1 cellular context compared by ENCODE assay signal in genomic region chr2:16508061-16508851, GRCh38.
TF ChIP-seq lines count a peak whose summit lies in the region.

No MANE protein-coding gene starts in this region.

TF ChIP-seq in HepG2, 621 proteins besides CTCF, POLR2A, EP300 and RAD21 (continued from another document and continues in another):
- TF ChIP-seq AHDC1 (CRISPR knock-in tag; IDR thresholded peaks at IDR 0.05; ENCODE audit: borderline replicate concordance) (no peak), KDM2A (CRISPR knock-in tag; IDR thresholded peaks at IDR 0.05; ENCODE audit: borderline replicate concordance, low read depth) (peak; percentile 72), ZNF550 (CRISPR knock-in tag; IDR thresholded peaks at IDR 0.05; ENCODE audit: borderline replicate concordance) (no peak), XRCC5 (optimal IDR thresholded peaks at IDR 0.05; ENCODE audit: low read length) (peak; percentile 61), AHR (CRISPR knock-in tag; IDR thresholded peaks at IDR 0.05) (peak; percentile 64; the same call in 1 of the 2 replicates), ZNF335 (CRISPR knock-in tag; IDR thresholded peaks at IDR 0.05) (no peak), ZNF687 (CRISPR knock-in tag; IDR thresholded peaks at IDR 0.05) (peak; percentile 40; the same call in 1 of the 2 replicates), SALL1 (CRISPR knock-in tag; IDR thresholded peaks at IDR 0.05) (peak; percentile 28; the same call in 1 of the 2 replicates), KDM3A (CRISPR knock-in tag; IDR thresholded peaks at IDR 0.05; ENCODE audit: low read depth) (0 out of 2 replicates have a peak, but pooled peaks have one; percentile 41), GABPB1 (CRISPR knock-in tag; IDR thresholded peaks at IDR 0.05) (peak; percentile 43; the same call in 1 of the 2 replicates), SRSF1 (optimal IDR thresholded peaks at IDR 0.05; ENCODE audit: low read depth, low read length) (no peak), ATM (IDR thresholded peaks at IDR 0.05; ENCODE audit: borderline replicate concordance) (no peak), CBX2 (IDR thresholded peaks at IDR 0.05; ENCODE audit: low read depth, low read length) (no peak), CBX2 (CRISPR knock-in tag; IDR thresholded peaks at IDR 0.05; ENCODE audit: low read depth) (no peak), YY1 (IDR thresholded peaks at IDR 0.05; ENCODE audit: insufficient read depth, insufficient replicate concordance, low read depth, low read length) (peak; percentile 20), ZNF691 (CRISPR knock-in tag; IDR thresholded peaks at IDR 0.05; ENCODE audit: borderline replicate concordance, low read depth) (no peak), ZNF280B (CRISPR knock-in tag; IDR thresholded peaks at IDR 0.05; ENCODE audit: borderline replicate concordance) (no peak), YEATS4 (CRISPR knock-in tag; IDR thresholded peaks at IDR 0.05; ENCODE audit: borderline replicate concordance) (no peak), TBP (CRISPR knock-in tag; IDR thresholded peaks at IDR 0.05) (no peak), TBX2 (CRISPR knock-in tag; IDR thresholded peaks at IDR 0.05; ENCODE audit: borderline replicate concordance) (0 out of 2 replicates have a peak, but pooled peaks have one; percentile 17), KAT7 (CRISPR knock-in tag; IDR thresholded peaks at IDR 0.05; ENCODE audit: borderline replicate concordance) (no peak), ZNF597 (CRISPR knock-in tag; IDR thresholded peaks at IDR 0.05) (no peak), SP5 (CRISPR knock-in tag; IDR thresholded peaks at IDR 0.05; ENCODE audit: borderline replicate concordance, low read depth) (peak; percentile 78), PATZ1 (CRISPR knock-in tag; IDR thresholded peaks at IDR 0.05) (0 out of 2 replicates have a peak, but pooled peaks have one; percentile 17), POGZ (CRISPR knock-in tag; IDR thresholded peaks at IDR 0.05) (no peak), ZBTB44 (CRISPR knock-in tag; IDR thresholded peaks at IDR 0.05) (no peak), STAG1 (CRISPR knock-in tag; IDR thresholded peaks at IDR 0.05) (peak; percentile 88), KLF12 (CRISPR knock-in tag; IDR thresholded peaks at IDR 0.05; ENCODE audit: borderline replicate concordance) (peak; percentile 74; the same call in 1 of the 2 replicates), MTF2 (CRISPR knock-in tag; IDR thresholded peaks at IDR 0.05; ENCODE audit: borderline replicate concordance) (peak; percentile 77; the same call in 1 of the 2 replicates), ZNF646 (CRISPR knock-in tag; IDR thresholded peaks at IDR 0.05) (no peak), ZNF343 (CRISPR knock-in tag; IDR thresholded peaks at IDR 0.05) (no peak), NFKBIZ (CRISPR knock-in tag; IDR thresholded peaks at IDR 0.05) (no peak), MXD4 (CRISPR knock-in tag; IDR thresholded peaks at IDR 0.05) (no peak)
